ENCODE assay signal across 2 cellular contexts in genomic region chr12:75505706-75506312, GRCh38.
TF ChIP-seq lines count a peak whose summit lies in the region.

No MANE protein-coding gene starts in this region.

TF ChIP-seq in IMR-90, 13 proteins besides CTCF, POLR2A, EP300 and RAD21:
- TF ChIP-seq USF2 (IDR thresholded peaks at IDR 0.05; ENCODE audit: low read depth, low read length) (no peak), MAZ (IDR thresholded peaks at IDR 0.05; ENCODE audit: borderline replicate concordance, low read depth, low read length) (no peak), RFX5 (IDR thresholded peaks at IDR 0.05; ENCODE audit: low read depth, low read length) (no peak), SMC3 (IDR thresholded peaks at IDR 0.05; ENCODE audit: low read depth, low read length) (peak; percentile 54), MAFK (IDR thresholded peaks at IDR 0.05; ENCODE audit: low read depth, low read length) (no peak)

TF ChIP-seq in K562, 482 proteins besides CTCF, POLR2A, EP300 and RAD21:
- TF ChIP-seq MBD1 (CRISPR knock-in tag; IDR thresholded peaks at IDR 0.05) (no peak), ZNF695 (CRISPR knock-in tag; IDR thresholded peaks at IDR 0.05) (no peak), DEAF1 (CRISPR knock-in tag; IDR thresholded peaks at IDR 0.05) (0 out of 2 replicates have a peak, but pooled peaks have one; percentile 8), ZBTB11 (CRISPR knock-in tag; IDR thresholded peaks at IDR 0.05) (peak in 1 of 3 experiments; percentile 38; a peak in 1 of 6 replicates), XRCC5 (IDR thresholded peaks at IDR 0.05; ENCODE audit: low read depth, low read length) (no peak), BACH1 (tag; IDR thresholded peaks at IDR 0.05) (no peak)
